ENCODE assay signal across 17 cellular contexts in genomic region chr4:153062652-153063168, GRCh38.
DNase-seq lines count a peak whose midpoint lies in the region; ATAC-seq, FAIRE-seq and TF ChIP-seq lines count a peak whose summit lies in the region.
"Had no signal": no experiment of that assay in that cellular context is flagged by ENCODE, and none has a peak within 500 bp of the region (broad histone marks: within the 10 kb centered on the region; RNA-seq: fewer than 3 reads in every experiment).

No MANE protein-coding gene starts in this region.

- CTCF ChIA-PET in K562 (lab: Yijun Ruan, JAX; ENCODE audit: low intra/inter-chr PET ratio): no interaction called here

- no peak for TF ChIP-seq POLR2A in K562 (conservative IDR thresholded peaks at IDR 0.05)

- POLR2A ChIA-PET in K562 (lab: Yijun Ruan, JAX): no interaction called here

- intact Hi-C loops in K562 (cut with micrococcal nuclease): no loop called here

- no peak overlapping the region for H3K4me3 ChIP-seq in K562
- H3K4me3 ChIP-seq: BLaER1 treated with 17β-estradiol and CSF1 and Interleukin-3, amounts not matched to agents 10 nM and 100 nM; GM12878 had no signal

- no peaks in the 10 kb centered on the region for H3K9me1 ChIP-seq in K562 (ENCODE audit: control insufficient read depth, insufficient read depth, low read length)

- no peak for FAIRE-seq in K562 (lab: Jason Lieb, UNC)
- FAIRE-seq: GM12878 had no signal

- no peaks in the 10 kb centered on the region for H3K36me3 Mint-ChIP-seq in osteocyte (ENCODE audit: unreplicated experiment)
- H3K36me3 Mint-ChIP-seq: CD8-positive, alpha-beta T cell had no signal

- no peaks in the 10 kb centered on the region for H3K9me3 ChIP-seq in K562 (replicated peaks; ENCODE audit: control insufficient read depth, insufficient read depth, low read depth, low read length)
- H3K9me3 ChIP-seq: BLaER1 treated with 17β-estradiol and CSF1 and Interleukin-3, amounts not matched to agents 10 nM and 100 nM had no signal

- no peaks in the 10 kb centered on the region for H3K36me3 ChIP-seq in K562 (ENCODE audit: control insufficient read depth, insufficient read depth, low read length)
- H3K36me3 ChIP-seq: BLaER1 treated with 17β-estradiol and CSF1 and Interleukin-3, amounts not matched to agents 10 nM and 100 nM had no signal

- peaks cover 9% of the 10 kb centered on the region for H3K27me3 Mint-ChIP-seq in stimulated activated naive CD8-positive, alpha-beta T cell treated with anti-CD3 and anti-CD28 coated beads, Interleukin-15, amount 100 ng/mL, for 72 hours
- peaks cover 13% of the 10 kb centered on the region for H3K27me3 Mint-ChIP-seq in osteocyte (ENCODE audit: unreplicated experiment)

- no peaks in the 10 kb centered on the region for H3K79me2 ChIP-seq in K562 (ENCODE audit: control insufficient read depth, insufficient read depth, low read length)

- H2AFZ ChIP-seq in K562 (ENCODE audit: low read depth, low read length): no peak overlapping the region

- H3K27me3 ChIP-seq in K562 (ENCODE audit: control insufficient read depth in 2 of 2, insufficient read depth in 2 of 2, low read length in 2 of 2): peaks cover 2 to 14% of the 10 kb centered on the region in 2 experiments; a peak in 2 of 5 replicates
- H3K27me3 ChIP-seq: BLaER1 treated with 17β-estradiol and CSF1 and Interleukin-3, amounts not matched to agents 10 nM and 100 nM had no signal

- H4K20me1 ChIP-seq in K562 (replicated peaks; ENCODE audit: control insufficient read depth, insufficient read depth, low read length): no peaks in the 10 kb centered on the region
- H4K20me1 ChIP-seq: BLaER1 treated with 17β-estradiol and CSF1 and Interleukin-3, amounts not matched to agents 10 nM and 100 nM had no signal

- in situ Hi-C loops in K562 (cut with MboI): no loop called here

- no peak overlapping the region for H3K27ac Mint-ChIP-seq in stimulated activated naive CD8-positive, alpha-beta T cell treated with anti-CD3 and anti-CD28 coated beads, Interleukin-15, amount 100 ng/mL, for 72 hours
- no peak overlapping the region for H3K27ac Mint-ChIP-seq in osteocyte (ENCODE audit: unreplicated experiment)
- H3K27ac Mint-ChIP-seq: B cell; CD8-positive, alpha-beta T cell; HFFc6 had no signal

- no peak overlapping the region for H3K9ac ChIP-seq in K562 (ENCODE audit: insufficient read depth in 1 of 2, low read depth in 2 of 2, low read length in 2 of 2)
- H3K9ac ChIP-seq: BLaER1 treated with 17β-estradiol and CSF1 and Interleukin-3, amounts not matched to agents 10 nM and 100 nM had no signal

- no peak overlapping the region for H3K4me2 ChIP-seq in K562 (ENCODE audit: insufficient read depth, low read length)
- H3K4me2 ChIP-seq: BLaER1 treated with 17β-estradiol and CSF1 and Interleukin-3, amounts not matched to agents 10 nM and 100 nM had no signal

- no TSS peak for BruUV-seq in K562 (replicated peaks; lab: Mats Ljungman, UMichigan)

- H3K4me3 Mint-ChIP-seq in stimulated activated naive CD8-positive, alpha-beta T cell treated with anti-CD3 and anti-CD28 coated beads, Interleukin-15, amount 100 ng/mL, for 72 hours: no peak overlapping the region
- no peak overlapping the region for H3K4me3 Mint-ChIP-seq in osteocyte (ENCODE audit: unreplicated experiment)
- H3K4me3 Mint-ChIP-seq: B cell; CD8-positive, alpha-beta T cell; HFFc6 had no signal

- no peak for TF ChIP-seq EP300 in K562 (IDR thresholded peaks at IDR 0.05; ENCODE audit: low read length)

- H3K9me3 Mint-ChIP-seq in stimulated activated naive CD8-positive, alpha-beta T cell treated with anti-CD3 and anti-CD28 coated beads, Interleukin-15, amount 100 ng/mL, for 72 hours: no peaks in the 10 kb centered on the region
- H3K9me3 Mint-ChIP-seq in osteocyte (ENCODE audit: unreplicated experiment): no peaks in the 10 kb centered on the region
- H3K9me3 Mint-ChIP-seq: CD8-positive, alpha-beta T cell; HFFc6 had no signal

- TF ChIP-seq RAD21 in K562 (CRISPR knock-in tag; conservative IDR thresholded peaks at IDR 0.05 in 1 of 2, IDR thresholded peaks at IDR 0.05 in 1 of 2): no peak

- TF ChIP-seq CTCF in K562 (IDR thresholded peaks at IDR 0.05 in 2 of 3, conservative IDR thresholded peaks at IDR 0.05 in 1 of 3; ENCODE audit: insufficient read depth in 2 of 3, low read depth in 1 of 3, low read length in 3 of 3) (no peak), osteocyte (IDR thresholded peaks at IDR 0.05) (no peak)

- no peak for DNase-seq in stimulated activated naive CD8-positive, alpha-beta T cell treated with anti-CD3 and anti-CD28 coated beads, Interleukin-15, amount 100 ng/mL, for 72 hours
- no peak for DNase-seq in stimulated activated naive CD8-positive, alpha-beta T cell treated with anti-CD3 and anti-CD28 coated beads, Interleukin-15, Interleukin-2, amounts not matched to agents 100 U/mL and 50 U/mL, for 24 hours
- DNase-seq in K562 (ENCODE audit: extremely low read depth in 1 of 4, low spot score in 3 of 4) (no peak), myocyte (ENCODE audit: low read depth) (peak; percentile 71), osteocyte (ENCODE audit: extremely low spot score, unreplicated experiment) (no peak)
- DNase-seq: Calu3; CD8-positive, alpha-beta T cell; DMS79 treated with DMSO at 0.1 percent for 48 hours; GOT3; H7; HFFc6 had no signal

- H3K4me1 Mint-ChIP-seq in stimulated activated naive CD8-positive, alpha-beta T cell treated with anti-CD3 and anti-CD28 coated beads, Interleukin-15, amount 100 ng/mL, for 72 hours: no peaks in the 10 kb centered on the region
- H3K4me1 Mint-ChIP-seq in osteocyte (ENCODE audit: unreplicated experiment): peaks cover 6% of the 10 kb centered on the region
- H3K4me1 Mint-ChIP-seq: B cell had no signal

- WGBS in K562 (ENCODE audit: insufficient coverage, low coverage, missing lambda C conversion rate): 13% methylated on average over 3 of the region's 3 CpGs

- ATAC-seq in stimulated activated naive CD8-positive, alpha-beta T cell treated with anti-CD3 and anti-CD28 coated beads, Interleukin-15, amount 100 ng/mL, for 72 hours: peak; percentile 40
- ATAC-seq in stimulated activated naive CD8-positive, alpha-beta T cell treated with anti-CD3 and anti-CD28 coated beads, Interleukin-15, Interleukin-2, amounts not matched to agents 100 U/mL and 50 U/mL, for 24 hours: no peak
- ATAC-seq in K562: no peak
- no peak for ATAC-seq in GM19395 (IDR thresholded peaks at IDR 0.05; ENCODE audit: unreplicated experiment)
- ATAC-seq in GM21515 (IDR thresholded peaks at IDR 0.05; ENCODE audit: unreplicated experiment): no peak
- ATAC-seq: CD8-positive, alpha-beta T cell; GM12878; HCT116 had no signal

- H3K4me1 ChIP-seq in K562 (replicated peaks in 1 of 2; ENCODE audit: control insufficient read depth in 2 of 2, insufficient read depth in 2 of 2, low read length in 2 of 2): peaks cover 0 to 5% of the 10 kb centered on the region in 2 experiments; a peak in 1 of 5 replicates
- H3K4me1 ChIP-seq: BLaER1 treated with 17β-estradiol and CSF1 and Interleukin-3, amounts not matched to agents 10 nM and 100 nM had no signal

- no peak overlapping the region; the same call in 2 of the 3 replicates for H3K27ac ChIP-seq in K562 (ENCODE audit: extremely low read depth, low read depth, low read length)
- H3K27ac ChIP-seq: BLaER1 treated with 17β-estradiol and CSF1 and Interleukin-3, amounts not matched to agents 10 nM and 100 nM had no signal

TF ChIP-seq in K562, 482 proteins besides CTCF, POLR2A, EP300 and RAD21:
- TF ChIP-seq KDM1A (IDR thresholded peaks at IDR 0.05) (no peak), SRSF3 (IDR thresholded peaks at IDR 0.05; ENCODE audit: insufficient read depth, low read length) (no peak), ZNF12 (CRISPR knock-in tag; IDR thresholded peaks at IDR 0.05) (0 out of 2 replicates have a peak, but pooled peaks have one; percentile 26), PRDM10 (IDR thresholded peaks at IDR 0.05; ENCODE audit: partially characterized antibody) (no peak), NCOA4 (IDR thresholded peaks at IDR 0.05; ENCODE audit: partially characterized antibody) (no peak), PREB (CRISPR knock-in tag; IDR thresholded peaks at IDR 0.05) (no peak), PCBP1 (IDR thresholded peaks at IDR 0.05; ENCODE audit: low read depth, low read length, poor library complexity, severe bottlenecking) (no peak)
TF ChIP-seq in K562: peak in this region for 1.
